In the genomic region with DNA sequence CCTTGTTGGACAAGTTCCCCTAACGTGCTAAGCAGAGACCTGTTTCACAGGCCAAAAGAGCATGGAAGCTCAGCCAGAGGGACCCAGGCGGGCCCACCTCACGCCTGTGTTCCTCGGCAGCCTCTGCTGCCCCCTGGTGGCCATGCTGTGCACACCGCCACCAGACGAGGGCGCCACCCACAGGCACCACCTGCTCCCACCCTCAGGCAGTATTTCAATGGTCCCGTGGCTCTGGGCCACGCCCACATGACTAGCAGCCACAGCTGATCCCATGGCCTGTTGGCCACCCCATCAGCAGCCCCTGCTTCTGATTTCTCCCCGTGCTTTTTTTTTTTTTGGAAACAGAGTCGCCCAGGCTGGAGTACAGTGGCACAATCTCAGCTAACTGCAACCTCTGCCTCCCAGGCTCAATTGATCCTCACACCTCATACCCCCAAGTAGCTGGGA, we compare ENCODE assay signal across 8 cellular contexts. TPM values are rescaled to one million over a fixed set of nuclear protein-coding genes. Genes with fewer than 3 reads are reported as not detected.
DNase-seq lines count a peak whose midpoint lies in the region; ATAC-seq and TF ChIP-seq lines count a peak whose summit lies in the region.

No MANE protein-coding gene starts in this region.

- H3K4me1 ChIP-seq in HCT116 (ENCODE audit: control insufficient read depth in 1 of 2, insufficient read depth in 2 of 2, low read length in 2 of 2) (no peaks in the 10 kb centered on the region), adipocyte (ENCODE audit: control insufficient read depth, insufficient read depth, low read length) (peaks cover 10% of the 10 kb centered on the region)

- H3K27ac ChIP-seq in HCT116 (ENCODE audit: low read depth, low read length), result no peak overlapping the region

- intact Hi-C loops in HCT116 (cut with micrococcal nuclease), result loop anchor here (1.0 kb wide), 1 partner anchor 32 kb away; no protein-coding TSS in a partner anchor
- intact Hi-C loops in left cardiac atrium (cut with DNase I), result loop anchor here (1.0 to 2.0 kb wide), 2 partner anchors 32 kb away; no protein-coding TSS in a partner anchor

- no peak overlapping the region for H3K4me2 ChIP-seq in HCT116 (ENCODE audit: low read length)

- H3K9me3 ChIP-seq in HCT116 (ENCODE audit: control insufficient read depth in 1 of 2, insufficient read depth in 1 of 2, low read depth in 1 of 2, low read length in 2 of 2) (no peaks in the 10 kb centered on the region), adipocyte (ENCODE audit: control insufficient read depth, low read length) (no peaks in the 10 kb centered on the region)

- BruUV-seq in HCT116 (replicated peaks; lab: Mats Ljungman, UMichigan), result no TSS peak

- H4K20me1 ChIP-seq in HCT116 (ENCODE audit: insufficient read depth), result no peaks in the 10 kb centered on the region

- TF ChIP-seq RAD21 in HCT116 (IDR thresholded peaks at IDR 0.05; ENCODE audit: low read depth), result peak; percentile 78

- H3K27me3 ChIP-seq in HCT116 (ENCODE audit: insufficient read depth, low read length), result no peaks in the 10 kb centered on the region
- H3K27me3 ChIP-seq in adipocyte (replicated peaks; ENCODE audit: control insufficient read depth, insufficient read depth, low read length), result no peaks in the 10 kb centered on the region

- RAD21 ChIA-PET in HCT116 (lab: Charles Lee; ENCODE audit: low non-redundant PET in 1 of 2, low total read pairs in 2 of 2, uncharacterized antibody in 2 of 2, unreplicated experiment in 2 of 2), result interaction anchor here in 1 of 2 experiments (0.8 kb wide), 1 partner anchor 31 kb away, joined by 3 read pairs; no protein-coding TSS in a partner anchor

- H3K9me2 ChIP-seq in HCT116 (ENCODE audit: insufficient read depth), result no peaks in the 10 kb centered on the region

- no peaks in the 10 kb centered on the region for H3K79me2 ChIP-seq in HCT116 (ENCODE audit: insufficient read depth, low read length)

- peak; percentile 98 for DNase-seq in ELF-1 (ENCODE audit: low read depth, low spot score)
- peak; percentile 41 for DNase-seq in HCT116 (ENCODE audit: low read depth, low spot score)
- DNase-seq in NCI-H1436 (lab: John Stamatoyannopoulos, UW), result peak; percentile 89
- peak; percentile 75 to 89 (median 85) for DNase-seq in T-helper 1 cell
- peak; percentile 94 for DNase-seq in adipocyte (ENCODE audit: low read depth)
- DNase-seq in left cardiac atrium, result peak; percentile 89
- peak; percentile 67 for DNase-seq in retinal pigment epithelial cell (ENCODE audit: low read depth)

- no peak overlapping the region for H3K4me3 ChIP-seq in HCT116 (replicated peaks in 1 of 2; ENCODE audit: low read depth in 1 of 2, low read length in 2 of 2)
- no peak overlapping the region for H3K4me3 ChIP-seq in adipocyte (ENCODE audit: low read length)
- H3K4me3 ChIP-seq in retinal pigment epithelial cell (ENCODE audit: low read length), result no peak overlapping the region

- H3K36me3 ChIP-seq in HCT116 (ENCODE audit: control insufficient read depth in 1 of 2, insufficient read depth in 2 of 2, low read length in 2 of 2), result no peaks in the 10 kb centered on the region
- H3K36me3 ChIP-seq in adipocyte (ENCODE audit: control insufficient read depth, insufficient read depth, low read length, severe bottlenecking), result peaks cover 36% of the 10 kb centered on the region

- H3K9ac ChIP-seq in HCT116 (ENCODE audit: low read length), result no peak overlapping the region
- no peak overlapping the region for H3K9ac ChIP-seq in adipocyte (ENCODE audit: low read length)

- ATAC-seq in HCT116 (peak; percentile 88), left cardiac atrium (peak; percentile 85 to 87), HG02884 (IDR thresholded peaks at IDR 0.05; ENCODE audit: unreplicated experiment) (no peak)

- H2AFZ ChIP-seq in HCT116 (ENCODE audit: low read depth, low read length, poor library complexity, severe bottlenecking), result no peak overlapping the region

- CTCF ChIA-PET in HCT116 (lab: Charles Lee), result interaction anchor here (0.6 to 2.1 kb wide), 7 partner anchors 10 to 265 kb away, joined by 3 to 29 read pairs (median 7); a partner anchor contains a TSS

- POLR2A ChIA-PET in HCT116 (lab: Charles Lee), result interaction anchor here (0.8 kb wide), 1 partner anchor 27 kb away, joined by 3 read pairs; no protein-coding TSS in a partner anchor

- TF ChIP-seq POLR2A in HCT116 (IDR thresholded peaks at IDR 0.05; ENCODE audit: borderline replicate concordance, extremely low read depth, insufficient read depth, insufficient read length), result no peak

- TF ChIP-seq CTCF in HCT116 (IDR thresholded peaks at IDR 0.05 in 2 of 3, conservative IDR thresholded peaks at IDR 0.05 in 1 of 3; ENCODE audit: borderline replicate concordance in 1 of 3, insufficient read depth in 1 of 3, low read depth in 2 of 3, low read length in 2 of 3) (peak; percentile 80 to 99 (median 81)), retinal pigment epithelial cell (conservative IDR thresholded peaks at IDR 0.05; ENCODE audit: low read depth, low read length) (peak; percentile 99)

TF ChIP-seq in HCT116, 20 proteins besides CTCF, POLR2A, EP300 and RAD21:
- no peak for TF ChIP-seq SRF (IDR thresholded peaks at IDR 0.05; ENCODE audit: low read depth)
- TF ChIP-seq CBX3 (IDR thresholded peaks at IDR 0.05; ENCODE audit: low read depth), result no peak
- TF ChIP-seq, protein P1, sequence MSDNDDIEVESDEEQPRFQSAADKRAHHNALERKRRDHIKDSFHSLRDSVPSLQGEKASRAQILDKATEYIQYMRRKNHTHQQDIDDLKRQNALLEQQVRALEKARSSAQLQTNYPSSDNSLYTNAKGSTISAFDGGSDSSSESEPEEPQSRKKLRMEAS (IDR thresholded peaks at IDR 0.05), result peak; percentile 58; the same call in 1 of the 2 replicates
- TF ChIP-seq, protein P2, sequence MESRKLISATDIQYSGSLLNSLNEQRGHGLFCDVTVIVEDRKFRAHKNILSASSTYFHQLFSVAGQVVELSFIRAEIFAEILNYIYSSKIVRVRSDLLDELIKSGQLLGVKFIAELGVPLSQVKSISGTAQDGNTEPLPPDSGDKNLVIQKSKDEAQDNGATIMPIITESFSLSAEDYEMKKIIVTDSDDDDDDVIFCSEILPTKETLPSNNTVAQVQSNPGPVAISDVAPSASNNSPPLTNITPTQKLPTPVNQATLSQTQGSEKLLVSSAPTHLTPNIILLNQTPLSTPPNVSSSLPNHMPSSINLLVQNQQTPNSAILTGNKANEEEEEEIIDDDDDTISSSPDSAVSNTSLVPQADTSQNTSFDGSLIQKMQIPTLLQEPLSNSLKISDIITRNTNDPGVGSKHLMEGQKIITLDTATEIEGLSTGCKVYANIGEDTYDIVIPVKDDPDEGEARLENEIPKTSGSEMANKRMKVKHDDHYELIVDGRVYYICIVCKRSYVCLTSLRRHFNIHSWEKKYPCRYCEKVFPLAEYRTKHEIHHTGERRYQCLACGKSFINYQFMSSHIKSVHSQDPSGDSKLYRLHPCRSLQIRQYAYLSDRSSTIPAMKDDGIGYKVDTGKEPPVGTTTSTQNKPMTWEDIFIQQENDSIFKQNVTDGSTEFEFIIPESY (IDR thresholded peaks at IDR 0.05; ENCODE audit: extremely low read depth, insufficient replicate concordance, low read length), result no peak
- TF ChIP-seq POLR2AphosphoS5 (IDR thresholded peaks at IDR 0.05; ENCODE audit: low read depth, low read length), result 0 out of 2 replicates have a peak, but pooled peaks have one; percentile 29
- TF ChIP-seq, protein P3, sequence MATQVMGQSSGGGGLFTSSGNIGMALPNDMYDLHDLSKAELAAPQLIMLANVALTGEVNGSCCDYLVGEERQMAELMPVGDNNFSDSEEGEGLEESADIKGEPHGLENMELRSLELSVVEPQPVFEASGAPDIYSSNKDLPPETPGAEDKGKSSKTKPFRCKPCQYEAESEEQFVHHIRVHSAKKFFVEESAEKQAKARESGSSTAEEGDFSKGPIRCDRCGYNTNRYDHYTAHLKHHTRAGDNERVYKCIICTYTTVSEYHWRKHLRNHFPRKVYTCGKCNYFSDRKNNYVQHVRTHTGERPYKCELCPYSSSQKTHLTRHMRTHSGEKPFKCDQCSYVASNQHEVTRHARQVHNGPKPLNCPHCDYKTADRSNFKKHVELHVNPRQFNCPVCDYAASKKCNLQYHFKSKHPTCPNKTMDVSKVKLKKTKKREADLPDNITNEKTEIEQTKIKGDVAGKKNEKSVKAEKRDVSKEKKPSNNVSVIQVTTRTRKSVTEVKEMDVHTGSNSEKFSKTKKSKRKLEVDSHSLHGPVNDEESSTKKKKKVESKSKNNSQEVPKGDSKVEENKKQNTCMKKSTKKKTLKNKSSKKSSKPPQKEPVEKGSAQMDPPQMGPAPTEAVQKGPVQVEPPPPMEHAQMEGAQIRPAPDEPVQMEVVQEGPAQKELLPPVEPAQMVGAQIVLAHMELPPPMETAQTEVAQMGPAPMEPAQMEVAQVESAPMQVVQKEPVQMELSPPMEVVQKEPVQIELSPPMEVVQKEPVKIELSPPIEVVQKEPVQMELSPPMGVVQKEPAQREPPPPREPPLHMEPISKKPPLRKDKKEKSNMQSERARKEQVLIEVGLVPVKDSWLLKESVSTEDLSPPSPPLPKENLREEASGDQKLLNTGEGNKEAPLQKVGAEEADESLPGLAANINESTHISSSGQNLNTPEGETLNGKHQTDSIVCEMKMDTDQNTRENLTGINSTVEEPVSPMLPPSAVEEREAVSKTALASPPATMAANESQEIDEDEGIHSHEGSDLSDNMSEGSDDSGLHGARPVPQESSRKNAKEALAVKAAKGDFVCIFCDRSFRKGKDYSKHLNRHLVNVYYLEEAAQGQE (IDR thresholded peaks at IDR 0.05; ENCODE audit: low read depth), result no peak
- TF ChIP-seq TCF7L2 (IDR thresholded peaks at IDR 0.05; ENCODE audit: borderline replicate concordance, extremely low read depth, insufficient read depth, insufficient read length), result peak; percentile 23

RNA-seq across cellular contexts. Expression of a gene that starts 18.9 kb away (rescaled TPM):
- total RNA-seq in HCT116 (2021; ENCODE audit: unreplicated experiment) (32.6 TPM), left cardiac atrium (10 to 100 TPM; 29.9 to 40.2 TPM)
- 33.4 and 36.1 TPM in 2 replicates for polyA plus RNA-seq in HCT116 (2012)

RNA-seq across cellular contexts. Expression of a gene that starts 24.5 kb away (rescaled TPM):
- total RNA-seq in HCT116 (2021; ENCODE audit: unreplicated experiment), result 19.8 TPM
- polyA plus RNA-seq in HCT116 (2012), result 19.2 and 21.1 TPM in 2 replicates
- 10 to 100 TPM; 15.5 to 22.1 TPM for total RNA-seq in left cardiac atrium

RNA-seq across cellular contexts. Expression of a gene that starts 41.5 kb away (rescaled TPM):
- total RNA-seq in HCT116 (2021; ENCODE audit: unreplicated experiment) (32.0 TPM), left cardiac atrium (10 to 100 TPM; 18.3 to 18.7 TPM)
- polyA plus RNA-seq in HCT116 (2012), result 28.6 and 31.5 TPM in 2 replicates

RNA-seq across cellular contexts. Expression of a gene that starts 43.3 kb away (rescaled TPM):
- total RNA-seq in HCT116 (2021; ENCODE audit: unreplicated experiment) (24.5 TPM), left cardiac atrium (10 to 100 TPM; 54.7 to 56.9 TPM)
- 19.8 and 25.7 TPM in 2 replicates for polyA plus RNA-seq in HCT116 (2012)

RNA-seq across cellular contexts. Expression of a gene that starts 43.5 kb away (rescaled TPM):
- total RNA-seq in HCT116 (2021; ENCODE audit: unreplicated experiment) (22.7 TPM), left cardiac atrium (10 to 100 TPM; 11.4 to 11.7 TPM)
- 15.2 and 17.1 TPM in 2 replicates for polyA plus RNA-seq in HCT116 (2012)

Comparison
In these comparisons a context has a peak if more than half of its experiments do, and no peak if none do; other contexts are left out.
1. DNase-seq: peak in every context shown above with its lines; median percentile 98 in ELF-1; 94 in adipocyte; 89 in NCI-H1436; 89 in left cardiac atrium; 85 in T-helper 1 cell; 67 in retinal pigment epithelial cell; 41 in HCT116.